ENCODE assay signal across 8 cellular contexts in the genomic region with DNA sequence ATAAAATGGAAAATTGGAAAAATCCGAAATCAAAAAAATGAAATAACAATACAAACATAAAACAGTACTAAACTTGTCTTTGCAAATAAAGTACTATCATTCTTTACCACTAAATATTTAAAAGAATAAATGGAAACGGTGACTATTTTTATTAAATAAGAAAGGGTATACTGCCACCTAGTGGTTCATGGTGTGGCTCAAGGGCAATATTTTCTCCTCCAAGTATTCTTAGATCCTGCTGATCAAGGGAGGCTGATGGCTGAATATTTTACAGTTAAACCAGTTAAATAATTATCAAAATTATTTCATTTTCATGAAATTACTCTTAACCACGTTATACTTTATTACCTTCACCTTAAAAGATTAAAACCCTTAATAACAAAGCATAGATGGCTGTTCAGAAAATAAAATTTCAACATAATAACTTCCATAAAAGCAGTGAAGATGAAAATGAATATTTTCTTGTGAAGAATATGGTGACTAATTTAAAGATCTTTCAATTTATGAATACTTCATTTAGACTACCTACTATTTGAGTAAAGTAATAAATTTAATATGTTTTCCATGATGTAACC.
DNase-seq lines count a peak whose midpoint lies in the region; ATAC-seq, FAIRE-seq and TF ChIP-seq lines count a peak whose summit lies in the region.

No MANE protein-coding gene starts in this region.

- no peak for DNase-seq in D721Med (ENCODE audit: insufficient read length, low spot score)
- peak; percentile 10 for DNase-seq in HCEC 1CT
- DNase-seq in NCI-H226: peak; percentile 23
- DNase-seq in activated CD8-positive, alpha-beta T cell treated with anti-CD3 and anti-CD28 coated beads, Interleukin-2, amount 10 ng/mL, durations not matched to agents 7 days and 5 days: peak; percentile 32
- peak; percentile 24 for DNase-seq in iPS-NIHi7 (ENCODE audit: extremely low spot score)
- DNase-seq in tibial artery: no peak

- no peaks in the 10 kb centered on the region for H3K27me3 Mint-ChIP-seq in activated CD8-positive, alpha-beta T cell treated with anti-CD3 and anti-CD28 coated beads, Interleukin-2, amount 10 ng/mL, durations not matched to agents 7 days and 5 days (ENCODE audit: low read depth)

- no peak overlapping the region for H3K27ac ChIP-seq in tibial artery

- H3K4me3 Mint-ChIP-seq in activated CD8-positive, alpha-beta T cell treated with anti-CD3 and anti-CD28 coated beads, Interleukin-2, amount 10 ng/mL, durations not matched to agents 7 days and 5 days: no peak overlapping the region

- CTCF ChIA-PET in activated CD8-positive, alpha-beta T cell treated with anti-CD3 and anti-CD28 coated beads, Interleukin-2, amount 10 ng/mL, durations not matched to agents 7 days and 5 days (lab: Charles Lee): no interaction called here

- no peaks in the 10 kb centered on the region for H3K27me3 ChIP-seq in tibial artery

- H3K4me1 Mint-ChIP-seq in activated CD8-positive, alpha-beta T cell treated with anti-CD3 and anti-CD28 coated beads, Interleukin-2, amount 10 ng/mL, durations not matched to agents 7 days and 5 days (ENCODE audit: low read depth): no peaks in the 10 kb centered on the region

- POLR2A ChIA-PET in activated CD8-positive, alpha-beta T cell treated with anti-CD3 and anti-CD28 coated beads, Interleukin-2, amount 10 ng/mL, durations not matched to agents 7 days and 5 days (lab: Charles Lee): no interaction called here

- FAIRE-seq in D721Med (lab: Jason Lieb, UNC): no peak

- H3K9me3 Mint-ChIP-seq in activated CD8-positive, alpha-beta T cell treated with anti-CD3 and anti-CD28 coated beads, Interleukin-2, amount 10 ng/mL, durations not matched to agents 7 days and 5 days (ENCODE audit: insufficient read depth): no peaks in the 10 kb centered on the region

- intact Hi-C loops in tibial artery (cut with DNase I; ENCODE audit: low total_unique reads): no loop called here

- H3K27ac Mint-ChIP-seq in activated CD8-positive, alpha-beta T cell treated with anti-CD3 and anti-CD28 coated beads, Interleukin-2, amount 10 ng/mL, durations not matched to agents 7 days and 5 days: no peak overlapping the region

- ATAC-seq in activated CD8-positive, alpha-beta T cell treated with anti-CD3 and anti-CD28 coated beads, Interleukin-2, amount 10 ng/mL, durations not matched to agents 7 days and 5 days: no peak
- ATAC-seq in GM21390 (IDR thresholded peaks at IDR 0.05; ENCODE audit: unreplicated experiment): no peak
- ATAC-seq in HG02884 (IDR thresholded peaks at IDR 0.05; ENCODE audit: unreplicated experiment): no peak

- H3K36me3 Mint-ChIP-seq in activated CD8-positive, alpha-beta T cell treated with anti-CD3 and anti-CD28 coated beads, Interleukin-2, amount 10 ng/mL, durations not matched to agents 7 days and 5 days (ENCODE audit: low read depth): no peaks in the 10 kb centered on the region

- H3K36me3 ChIP-seq in tibial artery: no peaks in the 10 kb centered on the region

- TF ChIP-seq CTCF in D721Med (IDR thresholded peaks at IDR 0.05; ENCODE audit: insufficient read depth, missing control alignments) (peak; percentile 67), tibial artery (IDR thresholded peaks at IDR 0.05) (peak; percentile 43 to 60)

- H3K4me1 ChIP-seq in tibial artery: no peaks in the 10 kb centered on the region

- H3K9me3 ChIP-seq in tibial artery: no peaks in the 10 kb centered on the region

- no peak overlapping the region for H3K4me3 ChIP-seq in tibial artery

Comparison
In these comparisons a context has a peak if more than half of its experiments do, and no peak if none do; other contexts are left out.
1. DNase-seq: peak in HCEC 1CT (single experiment), NCI-H226 (single experiment), activated CD8-positive, alpha-beta T cell treated with anti-CD3 and anti-CD28 coated beads, Interleukin-2, amount 10 ng/mL, durations not matched to agents 7 days and 5 days (single experiment) and iPS-NIHi7 (single experiment); none in D721Med (single experiment) and tibial artery (0 of 2).